ENCODE assay signal across 22 cellular contexts in the genomic region with DNA sequence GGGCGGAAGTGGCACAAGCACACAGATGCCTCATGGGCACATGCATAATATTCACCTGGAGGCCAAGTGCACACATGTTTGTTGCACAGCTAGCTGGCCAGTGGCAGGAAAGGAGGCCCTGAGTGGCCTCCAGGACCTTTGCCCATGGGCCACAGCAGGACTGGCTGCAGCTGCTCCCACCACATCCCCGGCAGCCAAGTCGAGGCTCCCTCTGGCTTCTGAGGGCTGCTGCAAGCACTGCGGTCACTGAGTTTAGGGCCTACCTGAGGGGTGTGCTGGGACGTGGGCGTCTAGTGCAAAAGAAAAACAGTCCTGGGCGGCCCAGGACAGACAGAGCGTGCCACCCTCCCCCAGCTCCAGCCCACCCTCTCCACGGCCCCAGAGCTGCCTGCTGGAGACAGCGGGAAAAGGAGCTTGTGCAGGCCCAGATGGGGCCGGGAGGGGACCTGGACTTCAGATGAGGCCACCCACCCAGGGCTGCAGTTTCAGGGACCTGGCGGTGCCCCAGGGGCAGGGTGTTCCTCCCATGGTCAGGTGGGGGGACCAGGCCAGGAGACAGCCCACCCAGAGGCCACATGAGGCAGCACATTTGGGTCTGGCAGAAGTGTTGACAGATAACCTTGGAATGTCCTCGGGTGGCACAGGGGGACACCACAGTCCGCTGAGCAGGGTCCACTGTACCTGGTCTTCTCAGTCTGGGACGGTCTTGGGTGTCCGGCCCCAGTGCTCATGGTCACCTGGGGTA.
"Had no signal": no experiment of that assay in that cellular context is flagged by ENCODE, and none has a peak within 500 bp of the region (broad histone marks: within the 10 kb centered on the region; RNA-seq: fewer than 3 reads in every experiment).

No MANE protein-coding gene starts in this region.

- H3K9me3 Mint-ChIP-seq: IgD-negative memory B cell had no signal

- H3K4me3 ChIP-seq: K562 had no signal

- H3K4me2 ChIP-seq: KMS-11, SK-N-SH had no signal

- H3K27ac ChIP-seq: HL-60, KMS-11 had no signal

- H3K27ac Mint-ChIP-seq: IgD-negative memory B cell had no signal

- ATAC-seq: K562 had no signal

- H3K9ac ChIP-seq: KMS-11, SK-N-SH had no signal

- H3K4me3 Mint-ChIP-seq: IgD-negative memory B cell had no signal

- H3K36me3 Mint-ChIP-seq: IgD-negative memory B cell had no signal

- DNase-seq: Kasumi-1, MM.1S, NCI-H1092 treated with DMSO at 0.1 percent for 48 hours, NCI-H1436, NCI-H187, NCI-H2029, NCI-H2081 treated with DMSO at 0.1 percent for 48 hours, NCI-H2171, NCI-H226, NCI-H446, NCI-H510A, NCI-H524 treated with DMSO at 0.1 percent for 48 hours, NCI-H69, NCI-H774, RPMI8226, SHP77, SK-N-SH, SW 1271 had no signal

- H3K9me3 ChIP-seq: SK-N-SH had no signal

- H3K27me3 Mint-ChIP-seq: IgD-negative memory B cell had no signal

- H3K4me1 Mint-ChIP-seq: IgD-negative memory B cell had no signal
